ENCODE assay signal across 29 cellular contexts in genomic region chr5:97106183-97106582, GRCh38. TPM values are rescaled to one million over a fixed set of nuclear protein-coding genes. Genes with fewer than 3 reads are reported as not detected.
"Had no signal": no experiment of that assay in that cellular context is flagged by ENCODE, and none has a peak within 500 bp of the region (broad histone marks: within the 10 kb centered on the region; RNA-seq: fewer than 3 reads in every experiment).

No MANE protein-coding gene starts in this region.

- H3K27me3 Mint-ChIP-seq: activated naive CD4-positive, alpha-beta T cell treated with anti-CD3 and anti-CD28 coated beads, Interleukin-2, amount 50 U/mL, for 24 hours; activated naive CD8-positive, alpha-beta T cell treated with anti-CD3 and anti-CD28 coated beads, Interleukin-2, amount 50 U/mL, for 24 hours; activated T-cell treated with anti-CD3 and anti-CD28 coated beads, Interleukin-2, amount 50 U/mL, for 24 hours; central memory CD8-positive, alpha-beta T cell had no signal

- DNase-seq: activated CD4-positive, alpha-beta T cell treated with anti-CD3 and anti-CD28 coated beads for 48 hours; activated CD4-positive, alpha-beta T cell treated with anti-CD3 and anti-CD28 coated beads, Interleukin-2, amount 50 U/mL, for 4 hours; activated CD4-positive, CD25-positive, alpha-beta regulatory T cell treated with anti-CD3 and anti-CD28 coated beads, Interleukin-2, amount 50 U/mL, for 72 hours; activated CD8-positive, alpha-beta memory T cell treated with anti-CD3 and anti-CD28 coated beads, Interleukin-2, amount 10 ng/mL, durations not matched to agents 7 days and 5 days; activated effector memory CD4-positive, alpha-beta T cell treated with Interleukin-2 at 50 U/mL for 16 hours; activated naive CD4-positive, alpha-beta T cell; activated naive CD8-positive, alpha-beta T cell treated with anti-CD3 and anti-CD28 coated beads, Interleukin-2, amount 50 U/mL, for 24 hours; activated T-cell treated with anti-CD3 and anti-CD28 coated beads, Interleukin-2, amount 50 U/mL, for 24 hours; amniotic stem cell; body of pancreas; MM.1S; NCI-H1105; NCI-H1436; NCI-H1694 treated with DMSO at 0.1 percent for 48 hours; NCI-H2029 treated with DMSO at 0.1 percent for 48 hours; NCI-H2171 treated with DMSO at 0.1 percent for 48 hours; NCI-H446; NCI-H524; PC-3; SHP77 treated with DMSO at 0.1 percent for 48 hours; T-helper 17 cell; T-helper 9 cell had no signal

- FAIRE-seq: bronchial epithelial cell had no signal

- H3K27ac Mint-ChIP-seq: activated CD8-positive, alpha-beta memory T cell treated with anti-CD3 and anti-CD28 coated beads, Interleukin-2, amount 10 ng/mL, durations not matched to agents 7 days and 5 days; activated naive CD4-positive, alpha-beta T cell treated with anti-CD3 and anti-CD28 coated beads, Interleukin-2, amount 50 U/mL, for 24 hours; activated naive CD8-positive, alpha-beta T cell treated with anti-CD3 and anti-CD28 coated beads, Interleukin-2, amount 50 U/mL, for 24 hours; activated T-cell treated with anti-CD3 and anti-CD28 coated beads, Interleukin-2, amount 50 U/mL, for 24 hours; activated T-helper 1 cell treated with anti-CD3 and anti-CD28 coated beads, Interleukin-12 subunit alpha, Interleukin-12 subunit beta, Interleukin-2, Interleukin-4 antibody, amounts not matched to agents 30 ng/mL and 10 ng/mL and 1 ng/mL, durations not matched to agents 14 hours and 24 hours and 36 hours; T-helper 17 cell; WTC11 had no signal

- H3K4me1 Mint-ChIP-seq: activated CD8-positive, alpha-beta memory T cell treated with anti-CD3 and anti-CD28 coated beads, Interleukin-2, amount 10 ng/mL, durations not matched to agents 7 days and 5 days; activated naive CD4-positive, alpha-beta T cell treated with anti-CD3 and anti-CD28 coated beads, Interleukin-2, amount 50 U/mL, for 24 hours; activated naive CD8-positive, alpha-beta T cell treated with anti-CD3 and anti-CD28 coated beads, Interleukin-2, amount 50 U/mL, for 24 hours; central memory CD8-positive, alpha-beta T cell; T-helper 17 cell had no signal

- H3K4me1 ChIP-seq: ascending aorta, body of pancreas had no signal

- H3K36me3 ChIP-seq: ascending aorta had no signal

- H3K9me3 ChIP-seq: ascending aorta, body of pancreas had no signal

- ATAC-seq: activated CD8-positive, alpha-beta memory T cell treated with anti-CD3 and anti-CD28 coated beads, Interleukin-2, amount 10 ng/mL, durations not matched to agents 7 days and 5 days; activated naive CD8-positive, alpha-beta T cell treated with anti-CD3 and anti-CD28 coated beads, Interleukin-2, amount 50 U/mL, for 24 hours; body of pancreas; PC-3; T-helper 17 cell; WTC11 had no signal

- H3K36me3 Mint-ChIP-seq: activated CD8-positive, alpha-beta memory T cell treated with anti-CD3 and anti-CD28 coated beads, Interleukin-2, amount 10 ng/mL, durations not matched to agents 7 days and 5 days; activated naive CD4-positive, alpha-beta T cell treated with anti-CD3 and anti-CD28 coated beads, Interleukin-2, amount 50 U/mL, for 24 hours; WTC11 had no signal

- H3K4me3 Mint-ChIP-seq: activated CD8-positive, alpha-beta memory T cell treated with anti-CD3 and anti-CD28 coated beads, Interleukin-2, amount 10 ng/mL, durations not matched to agents 7 days and 5 days; activated naive CD4-positive, alpha-beta T cell treated with anti-CD3 and anti-CD28 coated beads, Interleukin-2, amount 50 U/mL, for 24 hours; activated naive CD8-positive, alpha-beta T cell treated with anti-CD3 and anti-CD28 coated beads, Interleukin-2, amount 50 U/mL, for 24 hours; activated T-cell treated with anti-CD3 and anti-CD28 coated beads, Interleukin-2, amount 50 U/mL, for 24 hours; activated T-helper 1 cell treated with anti-CD3 and anti-CD28 coated beads, Interleukin-12 subunit alpha, Interleukin-12 subunit beta, Interleukin-2, Interleukin-4 antibody, amounts not matched to agents 30 ng/mL and 10 ng/mL and 1 ng/mL, durations not matched to agents 14 hours and 24 hours and 36 hours; central memory CD8-positive, alpha-beta T cell; T-helper 17 cell; WTC11 had no signal

- H3K27me3 ChIP-seq: ascending aorta, body of pancreas had no signal

- H3K9me3 Mint-ChIP-seq: activated naive CD4-positive, alpha-beta T cell treated with anti-CD3 and anti-CD28 coated beads, Interleukin-2, amount 50 U/mL, for 24 hours; activated naive CD8-positive, alpha-beta T cell treated with anti-CD3 and anti-CD28 coated beads, Interleukin-2, amount 50 U/mL, for 24 hours; activated T-cell treated with anti-CD3 and anti-CD28 coated beads, Interleukin-2, amount 50 U/mL, for 24 hours; activated T-helper 1 cell treated with anti-CD3 and anti-CD28 coated beads, Interleukin-12 subunit alpha, Interleukin-12 subunit beta, Interleukin-2, Interleukin-4 antibody, amounts not matched to agents 30 ng/mL and 10 ng/mL and 1 ng/mL, durations not matched to agents 14 hours and 24 hours and 36 hours; central memory CD8-positive, alpha-beta T cell; WTC11 had no signal

- H3K27ac ChIP-seq: ascending aorta, body of pancreas had no signal

- H3K4me3 ChIP-seq: ascending aorta, body of pancreas had no signal

RNA-seq across cellular contexts. Expression of gene LIX1, which starts 36.2 kb away (rescaled TPM):
- total RNA-seq: activated CD8-positive, alpha-beta memory T cell treated with anti-CD3 and anti-CD28 coated beads, Interleukin-2, amount 10 ng/mL, durations not matched to agents 7 days and 5 days; activated T-helper 1 cell treated with anti-CD3 and anti-CD28 coated beads, Interleukin-12 subunit alpha, Interleukin-12 subunit beta, Interleukin-2, Interleukin-4 antibody, amounts not matched to agents 30 ng/mL and 10 ng/mL and 1 ng/mL, durations not matched to agents 14 hours and 24 hours and 36 hours; ascending aorta; bronchial epithelial cell; PC-3; SK-MEL-5; T-helper 17 cell; WTC11 had no signal
